ENCODE assay signal across 1 cellular context in the genomic region with DNA sequence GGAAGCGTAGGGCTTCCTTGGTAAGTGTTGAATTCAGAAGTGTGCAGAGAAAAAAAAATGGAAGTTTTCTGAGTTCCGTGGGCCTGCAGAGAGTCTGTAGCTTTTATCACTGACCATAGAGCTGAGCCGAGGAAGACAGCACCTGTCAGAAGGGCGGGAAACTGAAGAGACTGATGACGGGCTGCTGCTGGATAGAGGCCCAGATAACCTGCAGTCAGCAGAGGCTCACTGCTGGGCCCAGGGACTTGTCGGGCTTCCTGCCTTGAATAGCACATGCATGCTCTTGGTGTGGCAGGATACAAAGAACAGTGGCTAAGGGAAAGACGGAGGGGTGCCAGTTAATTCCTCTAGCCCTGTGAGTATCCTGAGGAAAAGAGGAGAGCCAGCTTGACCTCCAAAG.
TF ChIP-seq lines count a peak whose summit lies in the region.

No MANE protein-coding gene starts in this region.

TF ChIP-seq in WTC11, 78 proteins besides CTCF, POLR2A, EP300 and RAD21 (continued from another document):
- TF ChIP-seq, protein P1, sequence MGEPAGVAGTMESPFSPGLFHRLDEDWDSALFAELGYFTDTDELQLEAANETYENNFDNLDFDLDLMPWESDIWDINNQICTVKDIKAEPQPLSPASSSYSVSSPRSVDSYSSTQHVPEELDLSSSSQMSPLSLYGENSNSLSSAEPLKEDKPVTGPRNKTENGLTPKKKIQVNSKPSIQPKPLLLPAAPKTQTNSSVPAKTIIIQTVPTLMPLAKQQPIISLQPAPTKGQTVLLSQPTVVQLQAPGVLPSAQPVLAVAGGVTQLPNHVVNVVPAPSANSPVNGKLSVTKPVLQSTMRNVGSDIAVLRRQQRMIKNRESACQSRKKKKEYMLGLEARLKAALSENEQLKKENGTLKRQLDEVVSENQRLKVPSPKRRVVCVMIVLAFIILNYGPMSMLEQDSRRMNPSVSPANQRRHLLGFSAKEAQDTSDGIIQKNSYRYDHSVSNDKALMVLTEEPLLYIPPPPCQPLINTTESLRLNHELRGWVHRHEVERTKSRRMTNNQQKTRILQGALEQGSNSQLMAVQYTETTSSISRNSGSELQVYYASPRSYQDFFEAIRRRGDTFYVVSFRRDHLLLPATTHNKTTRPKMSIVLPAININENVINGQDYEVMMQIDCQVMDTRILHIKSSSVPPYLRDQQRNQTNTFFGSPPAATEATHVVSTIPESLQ (CRISPR knock-in tag; IDR thresholded peaks at IDR 0.05), result no peak
- TF ChIP-seq ZNF423 (CRISPR knock-in tag; IDR thresholded peaks at IDR 0.05) (no peak), ZNF317 (CRISPR knock-in tag; IDR thresholded peaks at IDR 0.05; ENCODE audit: borderline replicate concordance, low read depth) (no peak), ATF1 (CRISPR knock-in tag; IDR thresholded peaks at IDR 0.05) (no peak), ZNF232 (CRISPR knock-in tag; IDR thresholded peaks at IDR 0.05) (no peak), IRF2 (CRISPR knock-in tag; IDR thresholded peaks at IDR 0.05; ENCODE audit: borderline replicate concordance, low read depth) (no peak), ZNF219 (CRISPR knock-in tag; IDR thresholded peaks at IDR 0.05; ENCODE audit: borderline replicate concordance) (no peak)
- TF ChIP-seq, protein P2, sequence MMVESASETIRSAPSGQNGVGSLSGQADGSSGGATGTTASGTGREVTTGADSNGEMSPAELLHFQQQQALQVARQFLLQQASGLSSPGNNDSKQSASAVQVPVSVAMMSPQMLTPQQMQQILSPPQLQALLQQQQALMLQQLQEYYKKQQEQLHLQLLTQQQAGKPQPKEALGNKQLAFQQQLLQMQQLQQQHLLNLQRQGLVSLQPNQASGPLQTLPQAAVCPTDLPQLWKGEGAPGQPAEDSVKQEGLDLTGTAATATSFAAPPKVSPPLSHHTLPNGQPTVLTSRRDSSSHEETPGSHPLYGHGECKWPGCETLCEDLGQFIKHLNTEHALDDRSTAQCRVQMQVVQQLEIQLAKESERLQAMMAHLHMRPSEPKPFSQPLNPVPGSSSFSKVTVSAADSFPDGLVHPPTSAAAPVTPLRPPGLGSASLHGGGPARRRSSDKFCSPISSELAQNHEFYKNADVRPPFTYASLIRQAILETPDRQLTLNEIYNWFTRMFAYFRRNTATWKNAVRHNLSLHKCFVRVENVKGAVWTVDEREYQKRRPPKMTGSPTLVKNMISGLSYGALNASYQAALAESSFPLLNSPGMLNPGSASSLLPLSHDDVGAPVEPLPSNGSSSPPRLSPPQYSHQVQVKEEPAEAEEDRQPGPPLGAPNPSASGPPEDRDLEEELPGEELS (CRISPR knock-in tag; IDR thresholded peaks at IDR 0.05), result no peak
- TF ChIP-seq, protein P3, sequence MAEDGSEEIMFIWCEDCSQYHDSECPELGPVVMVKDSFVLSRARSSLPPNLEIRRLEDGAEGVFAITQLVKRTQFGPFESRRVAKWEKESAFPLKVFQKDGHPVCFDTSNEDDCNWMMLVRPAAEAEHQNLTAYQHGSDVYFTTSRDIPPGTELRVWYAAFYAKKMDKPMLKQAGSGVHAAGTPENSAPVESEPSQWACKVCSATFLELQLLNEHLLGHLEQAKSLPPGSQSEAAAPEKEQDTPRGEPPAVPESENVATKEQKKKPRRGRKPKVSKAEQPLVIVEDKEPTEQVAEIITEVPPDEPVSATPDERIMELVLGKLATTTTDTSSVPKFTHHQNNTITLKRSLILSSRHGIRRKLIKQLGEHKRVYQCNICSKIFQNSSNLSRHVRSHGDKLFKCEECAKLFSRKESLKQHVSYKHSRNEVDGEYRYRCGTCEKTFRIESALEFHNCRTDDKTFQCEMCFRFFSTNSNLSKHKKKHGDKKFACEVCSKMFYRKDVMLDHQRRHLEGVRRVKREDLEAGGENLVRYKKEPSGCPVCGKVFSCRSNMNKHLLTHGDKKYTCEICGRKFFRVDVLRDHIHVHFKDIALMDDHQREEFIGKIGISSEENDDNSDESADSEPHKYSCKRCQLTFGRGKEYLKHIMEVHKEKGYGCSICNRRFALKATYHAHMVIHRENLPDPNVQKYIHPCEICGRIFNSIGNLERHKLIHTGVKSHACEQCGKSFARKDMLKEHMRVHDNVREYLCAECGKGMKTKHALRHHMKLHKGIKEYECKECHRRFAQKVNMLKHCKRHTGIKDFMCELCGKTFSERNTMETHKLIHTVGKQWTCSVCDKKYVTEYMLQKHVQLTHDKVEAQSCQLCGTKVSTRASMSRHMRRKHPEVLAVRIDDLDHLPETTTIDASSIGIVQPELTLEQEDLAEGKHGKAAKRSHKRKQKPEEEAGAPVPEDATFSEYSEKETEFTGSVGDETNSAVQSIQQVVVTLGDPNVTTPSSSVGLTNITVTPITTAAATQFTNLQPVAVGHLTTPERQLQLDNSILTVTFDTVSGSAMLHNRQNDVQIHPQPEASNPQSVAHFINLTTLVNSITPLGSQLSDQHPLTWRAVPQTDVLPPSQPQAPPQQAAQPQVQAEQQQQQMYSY (CRISPR knock-in tag; IDR thresholded peaks at IDR 0.05), result no peak
